19 cellular contexts compared by ENCODE assay signal in genomic region chr1:170068923-170069322, GRCh38. TPM values are rescaled to one million over a fixed set of nuclear protein-coding genes. Genes with fewer than 3 reads are reported as not detected.
DNase-seq lines count a peak whose midpoint lies in the region; ATAC-seq and TF ChIP-seq lines count a peak whose summit lies in the region.
"Had no signal": no experiment of that assay in that cellular context is flagged by ENCODE, and none has a peak within 500 bp of the region (broad histone marks: within the 10 kb centered on the region; RNA-seq: fewer than 3 reads in every experiment).

No MANE protein-coding gene starts in this region.

- peaks cover 66% of the 10 kb centered on the region for H3K4me1 Mint-ChIP-seq in CD4-positive, alpha-beta T cell (ENCODE audit: low read depth)
- H3K4me1 Mint-ChIP-seq in activated CD8-positive, alpha-beta T cell treated with anti-CD3 and anti-CD28 coated beads for 36 hours (ENCODE audit: low read depth): peaks cover 62% of the 10 kb centered on the region
- H3K4me1 Mint-ChIP-seq: GM23338 had no signal

- peak overlapping the region; percentile 43; the same call in 1 of the 2 replicates for H3K4me3 ChIP-seq in GM08714 (ENCODE audit: low read length)
- peak overlapping the region; percentile 8 to 13 (median 11) for H3K4me3 ChIP-seq in right lobe of liver
- H3K4me3 ChIP-seq: GM23338, right atrium auricular region had no signal

- H3K9me3 Mint-ChIP-seq in CD4-positive, alpha-beta T cell: no peaks in the 10 kb centered on the region
- peaks cover 2% of the 10 kb centered on the region for H3K9me3 Mint-ChIP-seq in activated CD8-positive, alpha-beta T cell treated with anti-CD3 and anti-CD28 coated beads for 36 hours
- H3K9me3 Mint-ChIP-seq: GM23338 had no signal

- TF ChIP-seq CTCF in CD4-positive, alpha-beta T cell (IDR thresholded peaks at IDR 0.05): no peak
- no peak for TF ChIP-seq CTCF in activated CD8-positive, alpha-beta T cell treated with anti-CD3 and anti-CD28 coated beads for 36 hours (IDR thresholded peaks at IDR 0.05)
- TF ChIP-seq CTCF in right lobe of liver (IDR thresholded peaks at IDR 0.05): no peak

- no peaks in the 10 kb centered on the region for H3K27me3 Mint-ChIP-seq in CD4-positive, alpha-beta T cell
- no peaks in the 10 kb centered on the region for H3K27me3 Mint-ChIP-seq in activated CD8-positive, alpha-beta T cell treated with anti-CD3 and anti-CD28 coated beads for 36 hours

- peak overlapping the region; percentile 49 for H3K4me3 Mint-ChIP-seq in CD4-positive, alpha-beta T cell
- H3K4me3 Mint-ChIP-seq in activated CD8-positive, alpha-beta T cell treated with anti-CD3 and anti-CD28 coated beads for 36 hours: peak overlapping the region; percentile 47
- H3K4me3 Mint-ChIP-seq: GM23338, nephron had no signal

- intact Hi-C loops in CD4-positive, alpha-beta T cell (cut with DNase I, micrococcal nuclease): no loop called here
- intact Hi-C loops in activated CD8-positive, alpha-beta T cell treated with anti-CD3 and anti-CD28 coated beads for 36 hours (cut with micrococcal nuclease): no loop called here
- intact Hi-C loops in right lobe of liver (cut with DNase I): no loop called here

- CTCF ChIA-PET in CD4-positive, alpha-beta T cell (lab: Charles Lee): no interaction called here
- CTCF ChIA-PET in activated CD8-positive, alpha-beta T cell treated with anti-CD3 and anti-CD28 coated beads for 36 hours (lab: Charles Lee): interaction anchor here (1.8 kb wide), 1 partner anchor 8 kb away, joined by 4 read pairs; no protein-coding TSS in a partner anchor

- peaks cover 11% of the 10 kb centered on the region for H3K36me3 Mint-ChIP-seq in CD4-positive, alpha-beta T cell (ENCODE audit: low read depth)
- H3K36me3 Mint-ChIP-seq in activated CD8-positive, alpha-beta T cell treated with anti-CD3 and anti-CD28 coated beads for 36 hours (ENCODE audit: low read depth): peaks cover 15% of the 10 kb centered on the region

- no peak overlapping the region for H3K27ac ChIP-seq in CD4-positive, alpha-beta T cell (ENCODE audit: low read depth, low read length)
- H3K27ac ChIP-seq in right lobe of liver: peak overlapping the region in 2 of 3 donors; percentile 25 to 35
- H3K27ac ChIP-seq: C4-2B, right atrium auricular region had no signal

- ATAC-seq in CD4-positive, alpha-beta T cell (ENCODE audit: poor library complexity): no peak
- ATAC-seq in activated CD8-positive, alpha-beta T cell treated with anti-CD3 and anti-CD28 coated beads for 36 hours: peak; percentile 51
- no peak for ATAC-seq in right lobe of liver
- ATAC-seq in GM19452 (IDR thresholded peaks at IDR 0.05; ENCODE audit: unreplicated experiment): no peak
- ATAC-seq: esophagus mucosa, GM23338, Panc1 had no signal

- POLR2A ChIA-PET in CD4-positive, alpha-beta T cell (lab: Charles Lee): interaction anchor here (0.7 kb wide), 1 partner anchor 469 kb away, joined by 3 read pairs; no protein-coding TSS in a partner anchor
- POLR2A ChIA-PET in activated CD8-positive, alpha-beta T cell treated with anti-CD3 and anti-CD28 coated beads for 36 hours (lab: Charles Lee): no interaction called here

- no peak for DNase-seq in CD4-positive, alpha-beta T cell
- DNase-seq in activated CD8-positive, alpha-beta T cell treated with anti-CD3 and anti-CD28 coated beads for 36 hours: no peak
- DNase-seq in right lobe of liver (no peak), HuH-7 (ENCODE audit: low spot score) (no peak), DMS 273 treated with DMSO at 0.1 percent for 48 hours (lab: John Stamatoyannopoulos, UW) (no peak)
- DNase-seq: activated CD4-positive, alpha-beta T cell treated with anti-CD3 and anti-CD28 coated beads, Interleukin-2, amount 50 U/mL, for 48 hours; amniotic stem cell; hippocampal formation; NCI-H1436 treated with DMSO at 0.1 percent for 48 hours; NCI-H524; stimulated activated CD4-positive, alpha-beta T cell treated with anti-CD3 and anti-CD28 coated beads, Interleukin-4, amount 100 ng/mL, for 1 hour had no signal

- peaks cover 0 to 8% (median 0%) of the 10 kb centered on the region in 4 donors for H3K4me1 ChIP-seq in right lobe of liver

- no peaks in the 10 kb centered on the region for H3K36me3 ChIP-seq in right lobe of liver
- H3K36me3 ChIP-seq: right atrium auricular region had no signal

- no peak for TF ChIP-seq POLR2A in right lobe of liver (IDR thresholded peaks at IDR 0.05)

- no peaks in the 10 kb centered on the region for H3K27me3 ChIP-seq in CD4-positive, alpha-beta T cell (ENCODE audit: control insufficient read depth, insufficient read depth, low read length)
- no peaks in the 10 kb centered on the region for H3K27me3 ChIP-seq in right lobe of liver
- H3K27me3 ChIP-seq: right atrium auricular region had no signal

- H3K27ac Mint-ChIP-seq in CD4-positive, alpha-beta T cell: peak overlapping the region; percentile 65
- peak overlapping the region; percentile 84 for H3K27ac Mint-ChIP-seq in activated CD8-positive, alpha-beta T cell treated with anti-CD3 and anti-CD28 coated beads for 36 hours
- H3K27ac Mint-ChIP-seq: GM23338 had no signal

- no peaks in the 10 kb centered on the region for H3K9me3 ChIP-seq in CD4-positive, alpha-beta T cell (ENCODE audit: control insufficient read depth, low read length)
- H3K9me3 ChIP-seq in right lobe of liver: no peaks in the 10 kb centered on the region

RNA-seq across cellular contexts. Expression of gene KIFAP3, which starts 5.6 kb away (rescaled TPM):
- 10 to 100 TPM; 12.1 to 12.6 TPM for total RNA-seq in CD4-positive, alpha-beta T cell
- total RNA-seq in activated CD8-positive, alpha-beta T cell treated with anti-CD3 and anti-CD28 coated beads for 36 hours: 10 to 100 TPM; 14.0 to 14.7 TPM
- 1 to 10 TPM; 5.9 to 9.2 (median 8.0) TPM for total RNA-seq in right lobe of liver
